ENCODE assay signal across 14 cellular contexts in the genomic region with DNA sequence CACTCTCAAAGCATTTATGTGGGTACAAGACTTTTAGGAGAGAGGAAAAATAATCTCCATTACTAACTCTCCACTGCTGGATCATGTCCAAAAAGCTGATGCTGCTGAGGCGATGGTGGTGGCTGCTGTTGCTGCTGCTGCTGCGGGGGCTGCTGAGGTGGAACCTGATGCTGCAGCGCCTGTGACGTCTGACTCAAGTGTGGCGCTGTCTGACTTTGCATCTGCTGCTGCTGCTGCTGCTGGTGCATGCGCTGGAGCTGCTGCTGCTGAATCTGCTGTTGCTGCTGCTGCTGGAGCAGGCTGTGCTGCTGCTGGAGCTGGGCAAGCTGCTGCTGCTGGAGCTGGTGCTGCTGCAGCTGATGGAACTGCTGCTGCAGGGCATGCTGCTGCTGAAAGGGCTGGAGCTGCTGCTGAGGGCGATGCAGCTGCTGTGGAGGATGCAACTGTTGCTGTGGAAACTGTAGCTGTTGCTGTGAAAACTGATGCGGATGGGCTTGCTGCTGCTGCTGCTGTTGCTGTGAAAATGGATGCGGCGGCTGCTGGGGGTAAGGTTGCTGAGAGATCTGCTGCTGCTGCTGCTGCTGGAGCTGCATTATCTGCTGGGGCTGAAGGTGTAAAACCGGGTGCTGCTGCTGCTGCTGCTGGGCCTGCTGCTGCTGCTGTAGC. TPM values are rescaled to one million over a fixed set of nuclear protein-coding genes. Genes with fewer than 3 reads are reported as not detected.
A peak's percentile ranks its signal among the peaks of the same experiment; 100 is the strongest.
DNase-seq lines count a peak whose midpoint lies in the region; ATAC-seq and TF ChIP-seq lines count a peak whose summit lies in the region.
"Had no signal": no experiment of that assay in that cellular context is flagged by ENCODE, and none has a peak within 500 bp of the region (broad histone marks: within the 10 kb centered on the region; RNA-seq: fewer than 3 reads in every experiment).

No MANE protein-coding gene starts in this region.

- H3K9me3 ChIP-seq in Caco-2, result no peaks in the 10 kb centered on the region

- ATAC-seq in central memory CD8-positive, alpha-beta T cell (replicated peaks; ENCODE audit: extremely low read depth, poor library complexity, severe bottlenecking), result peak; percentile 54

- peak overlapping the region; percentile 79 for H3K4me3 Mint-ChIP-seq in central memory CD8-positive, alpha-beta T cell
- no peak overlapping the region for H3K4me3 Mint-ChIP-seq in Caco-2 (ENCODE audit: unreplicated experiment)

- CTCF ChIA-PET in Caco-2 (lab: Charles Lee), result no interaction called here

- H3K9me3 Mint-ChIP-seq in central memory CD8-positive, alpha-beta T cell, result no peaks in the 10 kb centered on the region
- H3K9me3 Mint-ChIP-seq in Caco-2 (ENCODE audit: unreplicated experiment), result no peaks in the 10 kb centered on the region
- H3K9me3 Mint-ChIP-seq: CD4-positive, alpha-beta memory T cell had no signal

- BruUV-seq in Caco-2 (replicated peaks; lab: Mats Ljungman, UMichigan), result no TSS peak

- TF ChIP-seq CTCF in Caco-2 (IDR thresholded peaks at IDR 0.05; ENCODE audit: insufficient read depth in 1 of 2, low read depth in 1 of 2, low read length in 1 of 2, severe bottlenecking in 1 of 2, unreplicated experiment in 1 of 2), result no peak

- H3K27ac Mint-ChIP-seq in central memory CD8-positive, alpha-beta T cell (ENCODE audit: low read depth), result peak overlapping the region; percentile 84
- H3K27ac Mint-ChIP-seq in Caco-2 (ENCODE audit: unreplicated experiment), result no peak overlapping the region

- no peaks in the 10 kb centered on the region for H3K27me3 Mint-ChIP-seq in central memory CD8-positive, alpha-beta T cell
- H3K27me3 Mint-ChIP-seq in Caco-2 (ENCODE audit: insufficient read depth, unreplicated experiment), result no peaks in the 10 kb centered on the region
- H3K27me3 Mint-ChIP-seq: CD4-positive, alpha-beta memory T cell had no signal

- peaks cover 19% of the 10 kb centered on the region for H3K36me3 Mint-ChIP-seq in central memory CD8-positive, alpha-beta T cell (ENCODE audit: insufficient read depth)
- peaks cover 58% of the 10 kb centered on the region for H3K36me3 Mint-ChIP-seq in Caco-2 (ENCODE audit: insufficient read depth, unreplicated experiment)

- POLR2A ChIA-PET in Caco-2 (lab: Charles Lee), result no interaction called here

- H3K4me3 ChIP-seq in Caco-2 (ENCODE audit: low read depth, low read length), result no peak overlapping the region
- H3K4me3 ChIP-seq: PC-9 had no signal

- intact Hi-C loops in Caco-2 (cut with micrococcal nuclease; ENCODE audit: unreplicated experiment), result no loop called here

- no peaks in the 10 kb centered on the region for H3K27me3 ChIP-seq in Caco-2 (replicated peaks; ENCODE audit: control insufficient read depth, insufficient read depth, low read length)

- no peaks in the 10 kb centered on the region for H3K4me1 ChIP-seq in Caco-2

- DNase-seq in NCI-H2171 treated with DMSO at 0.1 percent for 48 hours (lab: John Stamatoyannopoulos, UW), result peak; percentile 13
- DNase-seq in NCI-H2171 (lab: John Stamatoyannopoulos, UW), result no peak
- DNase-seq in NCI-H2107 (lab: John Stamatoyannopoulos, UW), result peak; percentile 69
- peak in 1 of 2 donors; percentile 18 for DNase-seq in central memory CD8-positive, alpha-beta T cell (ENCODE audit: low spot score in 2 of 2)
- peak in 33 of 56 donors; percentile 6 to 67 (median 30) for DNase-seq in nucleus accumbens (lab: John Stamatoyannopoulos, UW)
- no peak for DNase-seq in Caco-2
- no peak for DNase-seq in SHP77 (lab: John Stamatoyannopoulos, UW)
- no peak for DNase-seq in SW 1271 (lab: John Stamatoyannopoulos, UW)
- DNase-seq: 8988T; CD4-positive, alpha-beta memory T cell; NCI-H1105 treated with DMSO at 0.1 percent for 48 hours; NCI-H187 treated with DMSO at 0.1 percent for 48 hours; NCI-H2227 treated with DMSO at 0.1 percent for 48 hours; PC-9 had no signal

- peaks cover 5% of the 10 kb centered on the region for H3K36me3 ChIP-seq in Caco-2 (ENCODE audit: control insufficient read depth, insufficient read depth, low read length)

- H3K4me1 Mint-ChIP-seq in central memory CD8-positive, alpha-beta T cell, result peaks cover 26% of the 10 kb centered on the region
- H3K4me1 Mint-ChIP-seq in Caco-2 (ENCODE audit: low read depth, unreplicated experiment), result no peaks in the 10 kb centered on the region

RNA-seq across cellular contexts. Expression of a gene that starts 34.5 kb away (rescaled TPM):
- 29.8 and 31.5 TPM in 2 replicates for total RNA-seq in Caco-2 (2022)

Comparison
In these comparisons a context has a peak if more than half of its experiments do, and no peak if none do; other contexts are left out.
1. DNase-seq: peak in NCI-H2171 treated with DMSO at 0.1 percent for 48 hours (single experiment), NCI-H2107 (single experiment) and nucleus accumbens (33 of 56); none in NCI-H2171 (single experiment), Caco-2 (0 of 2), SHP77 (0 of 2) and SW 1271 (0 of 2).